ENCODE assay signal across 1 cellular context in the genomic region with DNA sequence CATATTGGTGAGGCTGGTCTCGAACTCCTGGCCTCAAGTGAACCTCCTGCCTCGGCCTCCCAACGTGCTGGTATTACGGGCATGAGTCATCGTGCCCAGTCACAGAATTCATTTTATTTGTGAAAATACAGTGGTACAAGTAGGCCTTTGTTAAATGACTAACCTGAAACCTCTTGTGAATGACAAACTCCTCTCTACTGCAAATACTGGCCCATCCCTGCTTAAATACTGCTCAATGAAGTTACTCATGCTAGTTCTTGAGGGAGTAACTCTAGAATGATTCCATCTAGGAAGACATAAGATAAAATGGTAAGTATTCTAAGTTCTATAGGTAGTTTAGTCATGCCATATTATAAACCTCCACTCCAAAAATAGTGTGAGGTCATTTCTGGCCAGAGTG.
TF ChIP-seq lines count a peak whose summit lies in the region.

No MANE protein-coding gene starts in this region.

TF ChIP-seq in GM23338, 12 proteins besides CTCF, POLR2A, EP300 and RAD21 (continued from another document):
- TF ChIP-seq, protein P1, sequence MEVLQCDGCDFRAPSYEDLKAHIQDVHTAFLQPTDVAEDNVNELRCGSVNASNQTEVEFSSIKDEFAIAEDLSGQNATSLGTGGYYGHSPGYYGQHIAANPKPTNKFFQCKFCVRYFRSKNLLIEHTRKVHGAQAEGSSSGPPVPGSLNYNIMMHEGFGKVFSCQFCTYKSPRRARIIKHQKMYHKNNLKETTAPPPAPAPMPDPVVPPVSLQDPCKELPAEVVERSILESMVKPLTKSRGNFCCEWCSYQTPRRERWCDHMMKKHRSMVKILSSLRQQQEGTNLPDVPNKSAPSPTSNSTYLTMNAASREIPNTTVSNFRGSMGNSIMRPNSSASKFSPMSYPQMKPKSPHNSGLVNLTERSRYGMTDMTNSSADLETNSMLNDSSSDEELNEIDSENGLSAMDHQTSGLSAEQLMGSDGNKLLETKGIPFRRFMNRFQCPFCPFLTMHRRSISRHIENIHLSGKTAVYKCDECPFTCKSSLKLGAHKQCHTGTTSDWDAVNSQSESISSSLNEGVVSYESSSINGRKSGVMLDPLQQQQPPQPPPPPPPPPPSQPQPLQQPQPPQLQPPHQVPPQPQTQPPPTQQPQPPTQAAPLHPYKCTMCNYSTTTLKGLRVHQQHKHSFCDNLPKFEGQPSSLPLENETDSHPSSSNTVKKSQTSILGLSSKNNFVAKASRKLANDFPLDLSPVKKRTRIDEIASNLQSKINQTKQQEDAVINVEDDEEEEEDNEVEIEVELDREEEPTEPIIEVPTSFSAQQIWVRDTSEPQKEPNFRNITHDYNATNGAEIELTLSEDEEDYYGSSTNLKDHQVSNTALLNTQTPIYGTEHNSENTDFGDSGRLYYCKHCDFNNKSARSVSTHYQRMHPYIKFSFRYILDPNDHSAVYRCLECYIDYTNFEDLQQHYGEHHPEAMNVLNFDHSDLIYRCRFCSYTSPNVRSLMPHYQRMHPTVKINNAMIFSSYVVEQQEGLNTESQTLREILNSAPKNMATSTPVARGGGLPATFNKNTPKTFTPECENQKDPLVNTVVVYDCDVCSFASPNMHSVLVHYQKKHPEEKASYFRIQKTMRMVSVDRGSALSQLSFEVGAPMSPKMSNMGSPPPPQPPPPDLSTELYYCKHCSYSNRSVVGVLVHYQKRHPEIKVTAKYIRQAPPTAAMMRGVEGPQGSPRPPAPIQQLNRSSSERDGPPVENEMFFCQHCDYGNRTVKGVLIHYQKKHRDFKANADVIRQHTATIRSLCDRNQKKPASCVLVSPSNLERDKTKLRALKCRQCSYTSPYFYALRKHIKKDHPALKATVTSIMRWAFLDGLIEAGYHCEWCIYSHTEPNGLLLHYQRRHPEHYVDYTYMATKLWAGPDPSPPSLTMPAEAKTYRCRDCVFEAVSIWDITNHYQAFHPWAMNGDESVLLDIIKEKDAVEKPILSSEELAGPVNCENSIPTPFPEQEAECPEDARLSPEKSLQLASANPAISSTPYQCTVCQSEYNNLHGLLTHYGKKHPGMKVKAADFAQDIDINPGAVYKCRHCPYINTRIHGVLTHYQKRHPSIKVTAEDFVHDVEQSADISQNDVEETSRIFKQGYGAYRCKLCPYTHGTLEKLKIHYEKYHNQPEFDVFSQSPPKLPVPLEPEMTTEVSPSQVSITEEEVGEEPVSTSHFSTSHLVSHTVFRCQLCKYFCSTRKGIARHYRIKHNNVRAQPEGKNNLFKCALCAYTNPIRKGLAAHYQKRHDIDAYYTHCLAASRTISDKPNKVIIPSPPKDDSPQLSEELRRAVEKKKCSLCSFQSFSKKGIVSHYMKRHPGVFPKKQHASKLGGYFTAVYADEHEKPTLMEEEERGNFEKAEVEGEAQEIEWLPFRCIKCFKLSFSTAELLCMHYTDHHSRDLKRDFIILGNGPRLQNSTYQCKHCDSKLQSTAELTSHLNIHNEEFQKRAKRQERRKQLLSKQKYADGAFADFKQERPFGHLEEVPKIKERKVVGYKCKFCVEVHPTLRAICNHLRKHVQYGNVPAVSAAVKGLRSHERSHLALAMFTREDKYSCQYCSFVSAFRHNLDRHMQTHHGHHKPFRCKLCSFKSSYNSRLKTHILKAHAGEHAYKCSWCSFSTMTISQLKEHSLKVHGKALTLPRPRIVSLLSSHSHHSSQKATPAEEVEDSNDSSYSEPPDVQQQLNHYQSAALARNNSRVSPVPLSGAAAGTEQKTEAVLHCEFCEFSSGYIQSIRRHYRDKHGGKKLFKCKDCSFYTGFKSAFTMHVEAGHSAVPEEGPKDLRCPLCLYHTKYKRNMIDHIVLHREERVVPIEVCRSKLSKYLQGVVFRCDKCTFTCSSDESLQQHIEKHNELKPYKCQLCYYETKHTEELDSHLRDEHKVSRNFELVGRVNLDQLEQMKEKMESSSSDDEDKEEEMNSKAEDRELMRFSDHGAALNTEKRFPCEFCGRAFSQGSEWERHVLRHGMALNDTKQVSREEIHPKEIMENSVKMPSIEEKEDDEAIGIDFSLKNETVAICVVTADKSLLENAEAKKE (CRISPR knock-in tag; IDR thresholded peaks at IDR 0.05): no peak
- TF ChIP-seq, protein P2, sequence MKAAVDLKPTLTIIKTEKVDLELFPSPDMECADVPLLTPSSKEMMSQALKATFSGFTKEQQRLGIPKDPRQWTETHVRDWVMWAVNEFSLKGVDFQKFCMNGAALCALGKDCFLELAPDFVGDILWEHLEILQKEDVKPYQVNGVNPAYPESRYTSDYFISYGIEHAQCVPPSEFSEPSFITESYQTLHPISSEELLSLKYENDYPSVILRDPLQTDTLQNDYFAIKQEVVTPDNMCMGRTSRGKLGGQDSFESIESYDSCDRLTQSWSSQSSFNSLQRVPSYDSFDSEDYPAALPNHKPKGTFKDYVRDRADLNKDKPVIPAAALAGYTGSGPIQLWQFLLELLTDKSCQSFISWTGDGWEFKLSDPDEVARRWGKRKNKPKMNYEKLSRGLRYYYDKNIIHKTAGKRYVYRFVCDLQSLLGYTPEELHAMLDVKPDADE (IDR thresholded peaks at IDR 0.05): no peak
- no peak for TF ChIP-seq STAT1 (IDR thresholded peaks at IDR 0.05; ENCODE audit: unreplicated experiment)
- TF ChIP-seq ZNF114 (CRISPR knock-in tag; IDR thresholded peaks at IDR 0.05): no peak
- no peak for TF ChIP-seq JUNB (IDR thresholded peaks at IDR 0.05; ENCODE audit: unreplicated experiment)
- no peak for TF ChIP-seq NANOG (IDR thresholded peaks at IDR 0.05; ENCODE audit: borderline replicate concordance)
- no peak for TF ChIP-seq EZH2phosphoT487 (IDR thresholded peaks at IDR 0.05; ENCODE audit: unreplicated experiment)
- no peak for TF ChIP-seq REST (IDR thresholded peaks at IDR 0.05; ENCODE audit: unreplicated experiment)
- TF ChIP-seq POLR2AphosphoS5 (IDR thresholded peaks at IDR 0.05; ENCODE audit: low read depth): no peak
- no peak for TF ChIP-seq CREB1 (CRISPR knock-in tag; IDR thresholded peaks at IDR 0.05; ENCODE audit: low read depth)
TF ChIP-seq in GM23338: peak in this region for 0.
